19 cellular contexts compared by ENCODE assay signal in the genomic region with DNA sequence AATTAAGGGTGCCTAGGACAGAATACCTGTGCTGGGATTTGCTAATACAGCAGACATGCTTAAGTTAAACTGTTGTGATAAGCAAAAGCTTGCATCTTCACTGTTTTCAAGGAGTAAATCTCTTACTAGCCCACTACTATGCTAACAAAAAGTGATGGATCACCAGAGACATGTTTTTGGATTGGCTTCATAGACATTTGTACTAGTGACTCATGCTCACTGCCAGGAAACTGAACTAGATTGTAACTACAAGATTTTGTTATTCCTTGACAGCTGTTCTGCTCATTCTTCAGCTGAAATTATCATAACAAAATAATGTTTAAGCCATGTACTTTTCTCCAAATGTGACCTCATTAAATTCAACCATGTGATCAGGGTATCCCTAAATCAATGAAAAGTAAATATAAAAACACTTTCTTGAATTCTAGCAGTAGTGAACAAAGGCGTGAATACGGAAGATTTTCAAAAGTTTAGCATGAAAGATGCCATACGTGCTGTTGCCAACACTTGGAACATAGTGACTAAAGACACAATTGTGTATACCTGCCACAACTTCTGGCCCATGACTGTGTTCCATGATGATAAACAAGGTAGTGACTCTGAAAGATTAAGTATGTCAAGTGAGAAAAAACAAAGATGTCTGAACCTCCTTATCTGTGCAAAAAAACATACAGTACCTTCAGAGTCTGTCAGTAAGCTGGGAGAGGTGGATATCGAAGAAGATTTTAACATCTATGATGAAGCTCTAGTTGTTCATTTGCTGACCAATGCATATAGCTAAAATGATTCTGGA.
DNase-seq lines count a peak whose midpoint lies in the region; TF ChIP-seq lines count a peak whose summit lies in the region.
"Had no signal": no experiment of that assay in that cellular context is flagged by ENCODE, and none has a peak within 500 bp of the region (broad histone marks: within the 10 kb centered on the region; RNA-seq: fewer than 3 reads in every experiment).

No MANE protein-coding gene starts in this region.

- no peak overlapping the region for H3K27ac ChIP-seq in SK-N-SH (ENCODE audit: low read depth in 2 of 2, low read length in 1 of 2)
- H3K27ac ChIP-seq in fibroblast of lung (ENCODE audit: insufficient read depth, low read length), result no peak overlapping the region
- H3K27ac ChIP-seq: lower lobe of right lung, parathyroid adenoma had no signal

- H4K20me1 ChIP-seq in SK-N-SH (ENCODE audit: insufficient read depth) (no peaks in the 10 kb centered on the region), fibroblast of lung (ENCODE audit: control insufficient read depth, extremely low read depth, insufficient read depth, low read length) (no peaks in the 10 kb centered on the region)

- H3K79me2 ChIP-seq in SK-N-SH (ENCODE audit: insufficient read depth) (no peaks in the 10 kb centered on the region), fibroblast of lung (ENCODE audit: control insufficient read depth, insufficient read depth, low read length) (no peaks in the 10 kb centered on the region)
- H3K79me2 ChIP-seq: parathyroid adenoma had no signal

- no peaks in the 10 kb centered on the region for H3K9me2 ChIP-seq in SK-N-SH

- H3K4me1 Mint-ChIP-seq in nephron, result peaks cover 15% of the 10 kb centered on the region
- H3K4me1 Mint-ChIP-seq in activated naive CD4-positive, alpha-beta T cell treated with anti-CD3 and anti-CD28 coated beads for 36 hours (ENCODE audit: low read depth), result no peaks in the 10 kb centered on the region
- H3K4me1 Mint-ChIP-seq: activated naive CD4-positive, alpha-beta T cell treated with anti-CD3 and anti-CD28 coated beads, Interleukin-2, amount 50 U/mL, for 24 hours; B cell had no signal

- intact Hi-C loops in activated naive CD4-positive, alpha-beta T cell treated with anti-CD3 and anti-CD28 coated beads for 36 hours (cut with micrococcal nuclease), result no loop called here

- peak overlapping the region; percentile 54 to 80 (median 59) for H3K27ac Mint-ChIP-seq in nephron
- H3K27ac Mint-ChIP-seq in activated naive CD4-positive, alpha-beta T cell treated with anti-CD3 and anti-CD28 coated beads for 36 hours, result no peak overlapping the region
- H3K27ac Mint-ChIP-seq: activated naive CD4-positive, alpha-beta T cell treated with anti-CD3 and anti-CD28 coated beads, Interleukin-2, amount 50 U/mL, for 24 hours; B cell; dendritic cell treated with granulocyte-macrophage colony-stimulating factor and Interleukin-4, amounts not matched to agents 40 ng/mL and 50 ng/mL, for 4 days had no signal

- H3K9me3 ChIP-seq in SK-N-SH (peaks cover 4% of the 10 kb centered on the region), fibroblast of lung (ENCODE audit: control insufficient read depth, insufficient read depth, low read depth, low read length) (no peaks in the 10 kb centered on the region)
- H3K9me3 ChIP-seq: lower lobe of right lung had no signal

- H3K27me3 ChIP-seq in SK-N-SH (ENCODE audit: insufficient read depth) (peaks cover 18% of the 10 kb centered on the region; the same call in 1 of the 2 replicates), fibroblast of lung (ENCODE audit: control insufficient read depth, insufficient read depth, low read length) (no peaks in the 10 kb centered on the region)

- H3K4me2 ChIP-seq in SK-N-SH (no peak overlapping the region), fibroblast of lung (ENCODE audit: extremely low read depth, insufficient read depth, low read length) (peak overlapping the region; percentile 63)

- H3K4me3 ChIP-seq in SK-N-SH (ENCODE audit: low read depth in 2 of 2, low read length in 1 of 2) (no peak overlapping the region), fibroblast of lung (replicated peaks in 1 of 4; ENCODE audit: control extremely low read depth in 1 of 4, insufficient read depth in 1 of 4, low read depth in 3 of 4, low read length in 4 of 4) (no peak overlapping the region)
- H3K4me3 ChIP-seq: lower lobe of right lung had no signal

- in situ Hi-C loops in ACHN (cut with HindIII; ENCODE audit: low pct_ligation_motif_present, low pct_unique_long_range_greater_than_20kb, low sequenced_read_pairs), result no loop called here

- 0 out of 4 replicates have a peak, but pooled peaks cover 0 to 4% of the 10 kb centered on the region in 2 experiments for H3K4me1 ChIP-seq in SK-N-SH (ENCODE audit: control insufficient read depth in 1 of 2, insufficient read depth in 2 of 2, low read depth in 1 of 2, low read length in 1 of 2)
- H3K4me1 ChIP-seq in fibroblast of lung (ENCODE audit: control insufficient read depth, extremely low read depth, insufficient read depth, low read length), result peaks cover 10% of the 10 kb centered on the region
- H3K4me1 ChIP-seq: lower lobe of right lung, parathyroid adenoma had no signal

- H3K36me3 Mint-ChIP-seq in nephron (ENCODE audit: low read depth), result no peaks in the 10 kb centered on the region
- H3K36me3 Mint-ChIP-seq in activated naive CD4-positive, alpha-beta T cell treated with anti-CD3 and anti-CD28 coated beads for 36 hours (ENCODE audit: low read depth), result no peaks in the 10 kb centered on the region
- H3K36me3 Mint-ChIP-seq: activated naive CD4-positive, alpha-beta T cell treated with anti-CD3 and anti-CD28 coated beads, Interleukin-2, amount 50 U/mL, for 24 hours had no signal

- H3F3A ChIP-seq in SK-N-SH (replicated peaks; ENCODE audit: insufficient read depth), result peaks cover 12% of the 10 kb centered on the region

- DNase-seq in EL, result peak; percentile 28
- no peak for DNase-seq in SK-N-SH
- peak; percentile 91 to 97 for DNase-seq in fibroblast of lung (ENCODE audit: low read depth in 2 of 2)
- DNase-seq in activated naive CD4-positive, alpha-beta T cell treated with anti-CD3 and anti-CD28 coated beads for 36 hours, result no peak
- DNase-seq in ACHN, result no peak
- DNase-seq in NCI-H2227 (lab: John Stamatoyannopoulos, UW; ENCODE audit: unreplicated experiment), result no peak
- DNase-seq in COR-L47 (lab: John Stamatoyannopoulos, UW), result no peak
- DNase-seq: H7; head of caudate nucleus; lower lobe of right lung; NCI-H1092; NCI-H510A; SHP77; stimulated activated CD4-positive, alpha-beta T cell treated with anti-CD3 and anti-CD28 coated beads, Interleukin-2, amount 100 ng/mL, for 24 hours had no signal

- TF ChIP-seq CTCF in SK-N-SH (IDR thresholded peaks at IDR 0.05), result no peak
- TF ChIP-seq CTCF in fibroblast of lung (conservative IDR thresholded peaks at IDR 0.05 in 1 of 2, IDR thresholded peaks at IDR 0.05 in 1 of 2; ENCODE audit: low read depth in 1 of 2, low read length in 2 of 2), result no peak
- TF ChIP-seq CTCF in nephron (IDR thresholded peaks at IDR 0.05; ENCODE audit: unreplicated experiment in 3 of 3), result no peak

- H3K9ac ChIP-seq in SK-N-SH (no peak overlapping the region), fibroblast of lung (ENCODE audit: insufficient read depth, low read length) (no peak overlapping the region)
- H3K9ac ChIP-seq: parathyroid adenoma had no signal

- whole genome bisulfite sequencing in SK-N-SH (ENCODE audit: low lambda C conversion rate), result 14% methylated on average over 4 of the region's 4 CpGs

- H3K4me3 Mint-ChIP-seq in nephron, result no peak overlapping the region
- no peak overlapping the region for H3K4me3 Mint-ChIP-seq in activated naive CD4-positive, alpha-beta T cell treated with anti-CD3 and anti-CD28 coated beads for 36 hours
- H3K4me3 Mint-ChIP-seq: activated naive CD4-positive, alpha-beta T cell treated with anti-CD3 and anti-CD28 coated beads, Interleukin-2, amount 50 U/mL, for 24 hours; B cell; dendritic cell treated with granulocyte-macrophage colony-stimulating factor and Interleukin-4, amounts not matched to agents 40 ng/mL and 50 ng/mL, for 4 days had no signal

- H3K36me3 ChIP-seq in SK-N-SH (replicated peaks in 1 of 2; ENCODE audit: control insufficient read depth in 1 of 2, insufficient read depth in 2 of 2, low read length in 1 of 2) (no peaks in the 10 kb centered on the region), fibroblast of lung (ENCODE audit: control insufficient read depth, insufficient read depth, low read length) (no peaks in the 10 kb centered on the region)
- H3K36me3 ChIP-seq: lower lobe of right lung had no signal

- no peaks in the 10 kb centered on the region for H3K27me3 Mint-ChIP-seq in nephron (ENCODE audit: low read depth)
- H3K27me3 Mint-ChIP-seq in activated naive CD4-positive, alpha-beta T cell treated with anti-CD3 and anti-CD28 coated beads for 36 hours (ENCODE audit: low read depth), result peaks cover 4% of the 10 kb centered on the region
- H3K27me3 Mint-ChIP-seq: activated naive CD4-positive, alpha-beta T cell treated with anti-CD3 and anti-CD28 coated beads, Interleukin-2, amount 50 U/mL, for 24 hours; dendritic cell treated with granulocyte-macrophage colony-stimulating factor and Interleukin-4, amounts not matched to agents 40 ng/mL and 50 ng/mL, for 4 days had no signal

- POLR2A ChIA-PET in SK-N-SH (lab: Yijun Ruan, JAX), result no interaction called here

- no peak for TF ChIP-seq RAD21 in SK-N-SH (IDR thresholded peaks at IDR 0.05; ENCODE audit: low read length)

- peaks cover 3% of the 10 kb centered on the region for H3K9me3 Mint-ChIP-seq in nephron
- H3K9me3 Mint-ChIP-seq in activated naive CD4-positive, alpha-beta T cell treated with anti-CD3 and anti-CD28 coated beads for 36 hours, result peaks cover 3% of the 10 kb centered on the region
- H3K9me3 Mint-ChIP-seq: activated naive CD4-positive, alpha-beta T cell treated with anti-CD3 and anti-CD28 coated beads, Interleukin-2, amount 50 U/mL, for 24 hours; dendritic cell treated with granulocyte-macrophage colony-stimulating factor and Interleukin-4, amounts not matched to agents 40 ng/mL and 50 ng/mL, for 4 days had no signal

- TF ChIP-seq EP300 in SK-N-SH (IDR thresholded peaks at IDR 0.05; ENCODE audit: borderline replicate concordance in 1 of 2, low read depth in 1 of 2, low read length in 1 of 2), result no peak

- no peak overlapping the region for H2AFZ ChIP-seq in SK-N-SH (ENCODE audit: low read depth)
- H2AFZ ChIP-seq in fibroblast of lung (ENCODE audit: low read length), result no peak overlapping the region
- H2AFZ ChIP-seq: parathyroid adenoma had no signal

- CTCF ChIA-PET in SK-N-SH (lab: Yijun Ruan, JAX), result no interaction called here
- CTCF ChIA-PET in activated naive CD4-positive, alpha-beta T cell treated with anti-CD3 and anti-CD28 coated beads for 36 hours (lab: Charles Lee), result no interaction called here

TF ChIP-seq in SK-N-SH, 30 proteins besides CTCF, POLR2A, EP300 and RAD21 (continues in another document):
- TF ChIP-seq TEAD4 (IDR thresholded peaks at IDR 0.05; ENCODE audit: borderline replicate concordance, insufficient read depth), result no peak
- 0 out of 2 replicates have a peak, but pooled peaks have one; percentile 25 for TF ChIP-seq NFIC (IDR thresholded peaks at IDR 0.05; ENCODE audit: borderline replicate concordance)
- no peak for TF ChIP-seq MXI1 (IDR thresholded peaks at IDR 0.05; ENCODE audit: low read depth, low read length)
- TF ChIP-seq TCF12 (IDR thresholded peaks at IDR 0.05), result 0 out of 2 replicates have a peak, but pooled peaks have one; percentile 33

Comparison
In these comparisons a context has a peak if more than half of its experiments do, and no peak if none do; other contexts are left out.
1. DNase-seq: peak in EL (single experiment) and fibroblast of lung (2 of 2); none in SK-N-SH (single experiment), activated naive CD4-positive, alpha-beta T cell treated with anti-CD3 and anti-CD28 coated beads for 36 hours (single experiment), ACHN (single experiment), NCI-H2227 (single experiment) and COR-L47 (single experiment).